Comparison of ENCODE assay signal across 1 cellular context in genomic region chr14:101809671-101810514, GRCh38.
TF ChIP-seq lines count a peak whose summit lies in the region.

No MANE protein-coding gene starts in this region.

TF ChIP-seq in HEK293, 187 proteins besides CTCF, POLR2A, EP300 and RAD21 (continued from another document and continues in another):
- TF ChIP-seq PBX3 (CRISPR knock-in tag; IDR thresholded peaks at IDR 0.05) (no peak), KLF7 (tag by site-specific recombination; IDR thresholded peaks at IDR 0.05; ENCODE audit: borderline replicate concordance) (no peak), ZSCAN30 (tag by site-specific recombination; IDR thresholded peaks at IDR 0.05) (peak; percentile 39), ZNF677 (tag by site-specific recombination; IDR thresholded peaks at IDR 0.05) (no peak), ZNF510 (tag by site-specific recombination; IDR thresholded peaks at IDR 0.05; ENCODE audit: insufficient replicate concordance) (no peak), ZFP3 (tag by site-specific recombination; IDR thresholded peaks at IDR 0.05; ENCODE audit: low read depth) (no peak), TCF7L2 (IDR thresholded peaks at IDR 0.05; ENCODE audit: borderline replicate concordance, low read depth, low read length) (no peak), ZNF416 (tag by site-specific recombination; IDR thresholded peaks at IDR 0.05) (no peak), ZNF596 (tag by site-specific recombination; IDR thresholded peaks at IDR 0.05) (no peak), ZNF2 (tag by site-specific recombination; IDR thresholded peaks at IDR 0.05) (0 out of 2 replicates have a peak, but pooled peaks have one; percentile 79), ZNF366 (tag by site-specific recombination; conservative IDR thresholded peaks at IDR 0.05) (peak; percentile 95), ZBTB49 (tag by site-specific recombination; IDR thresholded peaks at IDR 0.05; ENCODE audit: low read depth) (no peak), REPIN1 (tag by site-specific recombination; IDR thresholded peaks at IDR 0.05; ENCODE audit: low read depth) (no peak), ZNF76 (tag by site-specific recombination; IDR thresholded peaks at IDR 0.05; ENCODE audit: borderline replicate concordance, low read depth) (no peak), ZNF600 (tag by site-specific recombination; IDR thresholded peaks at IDR 0.05) (no peak), ZNF23 (tag by site-specific recombination; IDR thresholded peaks at IDR 0.05; ENCODE audit: borderline replicate concordance) (no peak), ZFP37 (tag by site-specific recombination; IDR thresholded peaks at IDR 0.05) (no peak), ZNF664 (tag by site-specific recombination; IDR thresholded peaks at IDR 0.05) (0 out of 2 replicates have a peak, but pooled peaks have one; percentile 9), ZNF513 (tag by site-specific recombination; IDR thresholded peaks at IDR 0.05) (no peak), ZNF707 (tag by site-specific recombination; IDR thresholded peaks at IDR 0.05) (no peak), ZNF518A (tag by site-specific recombination; conservative IDR thresholded peaks at IDR 0.05; ENCODE audit: low read depth) (no peak), ZNF132 (tag by site-specific recombination; IDR thresholded peaks at IDR 0.05; ENCODE audit: borderline replicate concordance) (no peak), ZNF785 (tag by site-specific recombination; IDR thresholded peaks at IDR 0.05) (no peak), ZNF398 (tag by site-specific recombination; IDR thresholded peaks at IDR 0.05) (peak; percentile 24; the same call in 1 of the 2 replicates), SP7 (tag by site-specific recombination; IDR thresholded peaks at IDR 0.05) (peak; percentile 71; the same call in 1 of the 2 replicates), ZNF214 (tag by site-specific recombination; IDR thresholded peaks at IDR 0.05; ENCODE audit: borderline replicate concordance) (no peak), ZNF133 (tag by site-specific recombination; IDR thresholded peaks at IDR 0.05) (no peak), ZNF184 (tag by site-specific recombination; IDR thresholded peaks at IDR 0.05) (peak; percentile 60; the same call in 1 of the 2 replicates), ZNF341 (tag by site-specific recombination; IDR thresholded peaks at IDR 0.05; ENCODE audit: low read depth) (no peak; the same call in 1 of the 2 replicates), ZNF48 (tag by site-specific recombination; IDR thresholded peaks at IDR 0.05) (no peak), ZNF843 (tag by site-specific recombination; IDR thresholded peaks at IDR 0.05) (no peak), KLF1 (tag by site-specific recombination; IDR thresholded peaks at IDR 0.05) (no peak), ZNF830 (tag by site-specific recombination; IDR thresholded peaks at IDR 0.05; ENCODE audit: low read depth) (no peak), ZNF639 (tag by site-specific recombination; IDR thresholded peaks at IDR 0.05) (no peak), ZNF140 (tag by site-specific recombination; IDR thresholded peaks at IDR 0.05) (no peak), ZNF768 (tag by site-specific recombination; IDR thresholded peaks at IDR 0.05) (no peak), ZSCAN16 (tag by site-specific recombination; IDR thresholded peaks at IDR 0.05) (no peak), EGR2 (tag by site-specific recombination; IDR thresholded peaks at IDR 0.05; ENCODE audit: low read depth) (no peak; the same call in 1 of the 2 replicates), ZNF155 (tag by site-specific recombination; IDR thresholded peaks at IDR 0.05) (no peak), ZNF37A (tag by site-specific recombination; IDR thresholded peaks at IDR 0.05) (no peak), ZNF777 (tag by site-specific recombination; IDR thresholded peaks at IDR 0.05; ENCODE audit: borderline replicate concordance) (no peak), ZNF426 (tag by site-specific recombination; IDR thresholded peaks at IDR 0.05) (no peak), TSHZ1 (tag by site-specific recombination; IDR thresholded peaks at IDR 0.05; ENCODE audit: borderline replicate concordance) (no peak), HOXD13 (CRISPR knock-in tag; IDR thresholded peaks at IDR 0.05; ENCODE audit: borderline replicate concordance) (no peak), ZNF280C (tag by site-specific recombination; IDR thresholded peaks at IDR 0.05) (no peak), ZNF610 (tag by site-specific recombination; IDR thresholded peaks at IDR 0.05; ENCODE audit: borderline replicate concordance) (0 out of 2 replicates have a peak, but pooled peaks have one; percentile 17), ZNF660 (tag by site-specific recombination; IDR thresholded peaks at IDR 0.05) (no peak; the same call in 1 of the 2 replicates)
